Comparison of ENCODE assay signal across 9 cellular contexts in genomic region chr4:5708829-5709680, GRCh38. TPM values are rescaled to one million over a fixed set of nuclear protein-coding genes. Genes with fewer than 3 reads are reported as not detected.
A peak's percentile ranks its signal among the peaks of the same experiment; 100 is the strongest.
DNase-seq lines count a peak whose midpoint lies in the region; ATAC-seq, FAIRE-seq and TF ChIP-seq lines count a peak whose summit lies in the region.
"Had no signal": no experiment of that assay in that cellular context is flagged by ENCODE, and none has a peak within 500 bp of the region (broad histone marks: within the 10 kb centered on the region; RNA-seq: fewer than 3 reads in every experiment).

No MANE protein-coding gene starts in this region.

- 50 to 56% (median 51%) methylated on average over 27 of the region's 27 CpGs for WGBS in stomach, 5 donors

- no peak for ATAC-seq in natural killer cell treated with Interleukin-12 subunit alpha and Interleukin-12 subunit beta and Interleukin-15 and Interleukin-18, amount 100 ng/mL, for 72 hours
- ATAC-seq in activated CD4-positive, CD25-positive, alpha-beta regulatory T cell treated with anti-CD3 and anti-CD28 coated beads, Interleukin-2, amount 50 U/mL, for 24 hours = no peak
- ATAC-seq in GM18868 (IDR thresholded peaks at IDR 0.05; ENCODE audit: unreplicated experiment) = no peak

- H3K9ac ChIP-seq in HUES48 (ENCODE audit: low read depth, low read length) (peak overlapping the region; percentile 46), keratinocyte (ENCODE audit: control insufficient read depth, extremely low read depth, insufficient read depth, low read length) (peak overlapping the region; percentile 85)
- H3K9ac ChIP-seq: SK-N-SH had no signal

- H3K27ac ChIP-seq in HUES48 (ENCODE audit: low read depth, low read length) (peak overlapping the region; percentile 69), keratinocyte (ENCODE audit: control insufficient read depth, insufficient read depth, low read length) (peak overlapping the region; percentile 94), stomach (peak overlapping the region; percentile 45 to 90 (median 83))

- TF ChIP-seq EP300 in stomach (IDR thresholded peaks at IDR 0.05) = no peak

- no peaks in the 10 kb centered on the region for H3K36me3 Mint-ChIP-seq in natural killer cell treated with Interleukin-12 subunit alpha and Interleukin-12 subunit beta and Interleukin-15 and Interleukin-18, amount 100 ng/mL, for 72 hours

- H3K79me2 ChIP-seq in keratinocyte (ENCODE audit: control insufficient read depth, insufficient read depth, low read length) = peaks cover 37% of the 10 kb centered on the region

- DNase-seq in cardiac fibroblast (ENCODE audit: low read depth in 2 of 2) (no peak), keratinocyte (ENCODE audit: low read depth, low spot score) (no peak), stomach (no peak)
- DNase-seq in natural killer cell treated with Interleukin-12 subunit alpha and Interleukin-12 subunit beta and Interleukin-15 and Interleukin-18, amount 100 ng/mL, for 72 hours (ENCODE audit: low spot score) = no peak
- no peak for DNase-seq in activated CD4-positive, CD25-positive, alpha-beta regulatory T cell treated with anti-CD3 and anti-CD28 coated beads, Interleukin-2, amount 50 U/mL, for 72 hours

- H2AFZ ChIP-seq in keratinocyte (ENCODE audit: control insufficient read depth, low read length) = peak overlapping the region; percentile 91

- H3K4me1 ChIP-seq in HUES48 (ENCODE audit: control insufficient read depth, insufficient read depth, low read length) (peaks cover 18% of the 10 kb centered on the region), keratinocyte (ENCODE audit: control insufficient read depth, extremely low read depth, insufficient read depth, low read length) (peaks cover 50% of the 10 kb centered on the region), stomach (peaks cover 27 to 64% (median 56%) of the 10 kb centered on the region in 4 donors)

- dilution Hi-C loops in keratinocyte (cut with MboI; ENCODE audit: extremely low pct_ligation_motif_present, low sequenced_read_pairs) = no loop called here

- H3K9me1 ChIP-seq in keratinocyte (ENCODE audit: control insufficient read depth, extremely low read depth, insufficient read depth, low read length) = no peaks in the 10 kb centered on the region

- H3K4me3 ChIP-seq in HUES48 (ENCODE audit: low read depth, low read length) (peak overlapping the region; percentile 75), cardiac fibroblast (replicated peaks in 1 of 2; ENCODE audit: low read depth in 2 of 2, low read length in 2 of 2) (peak overlapping the region; percentile 67 to 73), keratinocyte (ENCODE audit: control insufficient read depth in 2 of 3, extremely low read depth in 1 of 3, insufficient read depth in 2 of 3, low read depth in 1 of 3, low read length in 3 of 3) (peak overlapping the region; percentile 56 to 76 (median 68)), stomach (peak overlapping the region; percentile 51 to 79 (median 70))

- H3K4me1 Mint-ChIP-seq in natural killer cell treated with Interleukin-12 subunit alpha and Interleukin-12 subunit beta and Interleukin-15 and Interleukin-18, amount 100 ng/mL, for 72 hours (ENCODE audit: low read depth in 2 of 2) = peaks cover 4 to 33% of the 10 kb centered on the region in 2 donors

- TF ChIP-seq CTCF in cardiac fibroblast (IDR thresholded peaks at IDR 0.05; ENCODE audit: low read depth, low read length) = no peak
- no peak for TF ChIP-seq CTCF in keratinocyte (optimal IDR thresholded peaks at IDR 0.05 in 1 of 3, IDR thresholded peaks at IDR 0.05 in 1 of 3, conservative IDR thresholded peaks at IDR 0.05 in 1 of 3; ENCODE audit: extremely low read depth in 1 of 3, insufficient read depth in 2 of 3, low read length in 3 of 3)
- TF ChIP-seq CTCF in stomach (IDR thresholded peaks at IDR 0.05) = no peak

- H3K4me2 ChIP-seq in keratinocyte (ENCODE audit: control insufficient read depth, extremely low read depth, insufficient read depth, low read depth, low read length) = peak overlapping the region; percentile 71
- H3K4me2 ChIP-seq: SK-N-SH had no signal

- no peak for TF ChIP-seq POLR2A in stomach (IDR thresholded peaks at IDR 0.05)

- peaks cover 3% of the 10 kb centered on the region for H4K20me1 ChIP-seq in keratinocyte (ENCODE audit: control insufficient read depth, extremely low read depth, insufficient read depth, low read length)

- H3K9me3 ChIP-seq in HUES48 (ENCODE audit: control insufficient read depth, insufficient read depth, low read length) = no peaks in the 10 kb centered on the region
- H3K9me3 ChIP-seq in keratinocyte (ENCODE audit: control insufficient read depth, low read depth, low read length) = no peaks in the 10 kb centered on the region
- no peaks in the 10 kb centered on the region for H3K9me3 ChIP-seq in stomach
- H3K9me3 ChIP-seq: SK-N-SH had no signal

- no peak overlapping the region for H3K27ac Mint-ChIP-seq in natural killer cell treated with Interleukin-12 subunit alpha and Interleukin-12 subunit beta and Interleukin-15 and Interleukin-18, amount 100 ng/mL, for 72 hours

- H3K27me3 ChIP-seq in HUES48 (ENCODE audit: control insufficient read depth, insufficient read depth, low read length) = peaks cover 35% of the 10 kb centered on the region
- H3K27me3 ChIP-seq in keratinocyte (ENCODE audit: control insufficient read depth, extremely low read depth, insufficient read depth, low read length) = no peaks in the 10 kb centered on the region
- H3K27me3 ChIP-seq in stomach = peaks cover 0 to 38% (median 20%) of the 10 kb centered on the region in 3 donors

- no peak for FAIRE-seq in keratinocyte (lab: Jason Lieb, UNC)

- H3K27me3 Mint-ChIP-seq in natural killer cell treated with Interleukin-12 subunit alpha and Interleukin-12 subunit beta and Interleukin-15 and Interleukin-18, amount 100 ng/mL, for 72 hours = peaks cover 36 to 38% of the 10 kb centered on the region in 2 donors

- H3K9me3 Mint-ChIP-seq in natural killer cell treated with Interleukin-12 subunit alpha and Interleukin-12 subunit beta and Interleukin-15 and Interleukin-18, amount 100 ng/mL, for 72 hours = no peaks in the 10 kb centered on the region

- intact Hi-C loops in stomach (cut with DNase I; ENCODE audit: low total_unique reads) = no loop called here

- H3K36me3 ChIP-seq in HUES48 (ENCODE audit: control insufficient read depth, insufficient read depth, low read length) = peaks cover 4% of the 10 kb centered on the region; the same call in 1 of the 2 replicates
- peaks cover 0 to 6% of the 10 kb centered on the region in 2 experiments for H3K36me3 ChIP-seq in keratinocyte (ENCODE audit: control insufficient read depth in 2 of 2, extremely low read depth in 1 of 2, insufficient read depth in 2 of 2, low read length in 2 of 2)
- H3K36me3 ChIP-seq in stomach = peaks cover 0 to 10% (median 0%) of the 10 kb centered on the region in 4 donors

- no peak overlapping the region for H3K4me3 Mint-ChIP-seq in natural killer cell treated with Interleukin-12 subunit alpha and Interleukin-12 subunit beta and Interleukin-15 and Interleukin-18, amount 100 ng/mL, for 72 hours

RNA-seq across cellular contexts. Expression of gene EVC2, which starts 0.7 kb away (rescaled TPM):
- polyA plus RNA-seq in keratinocyte (1.1 to 1.7 TPM (median 1.1 TPM) in 3 replicates), stomach (1 to 10 TPM in 2 of 3 donors, under 1 TPM in 1; 0.76 to 1.4 (median 1.1) TPM)
- 4.2 TPM for polyA plus RNA-seq in keratinocyte (2011; ENCODE audit: low read depth)
- polyA plus RNA-seq in keratinocyte (2011; cell fraction: cytosol; rRNA removed) = 0.68 and 1.1 TPM in 2 replicates
- polyA plus RNA-seq in keratinocyte (2011; cell fraction: nucleus; rRNA removed) = 5.5 and 6.3 TPM in 2 replicates
- 1.8 and 3.7 TPM in 2 replicates for polyA plus RNA-seq in keratinocyte (2012; ENCODE audit: low replicate concordance)
- 4.0 to 5.0 TPM (median 4.3 TPM) in 3 replicates for polyA minus RNA-seq in keratinocyte
- polyA minus RNA-seq in keratinocyte (2011; cell fraction: cytosol; rRNA and poly(A)+ RNA removed) = 2.3 TPM
- polyA minus RNA-seq in keratinocyte (2011; cell fraction: nucleus; rRNA and poly(A)+ RNA removed) = 4.7 and 9.3 TPM in 2 replicates
- 10 to 100 TPM in 3 of 5 donors, 1 to 10 TPM in 2; 3.9 to 11.7 (median 10.3) TPM for total RNA-seq in stomach
- total RNA-seq in natural killer cell treated with Interleukin-12 subunit alpha and Interleukin-12 subunit beta and Interleukin-15 and Interleukin-18, amount 100 ng/mL, for 72 hours = 1 to 10 TPM in 1 of 2 donors, under 1 TPM in 1; 0.12 to 4.4 TPM
- polyA plus RNA-seq: SK-N-SH had no signal

RNA-seq across cellular contexts. Expression of gene EVC, which starts 1.9 kb away (rescaled TPM):
- polyA plus RNA-seq in keratinocyte (6.5 to 7.3 TPM (median 7.1 TPM) in 3 replicates), stomach (1 to 10 TPM; 1.5 to 2.8 (median 2.1) TPM)
- 3.8 TPM for polyA plus RNA-seq in keratinocyte (2011; ENCODE audit: low read depth)
- polyA plus RNA-seq in keratinocyte (2011; cell fraction: cytosol; rRNA removed) = 5.3 and 7.7 TPM in 2 replicates
- 23.8 and 31.2 TPM in 2 replicates for polyA plus RNA-seq in keratinocyte (2011; cell fraction: nucleus; rRNA removed)
- polyA plus RNA-seq in keratinocyte (2012; ENCODE audit: low replicate concordance) = 4.2 and 16.1 TPM in 2 replicates
- polyA minus RNA-seq in keratinocyte = 10.2 to 23.4 TPM (median 15.7 TPM) in 3 replicates
- polyA minus RNA-seq in keratinocyte (2011; cell fraction: cytosol; rRNA and poly(A)+ RNA removed) = 30.5 TPM
- 31.4 and 40.2 TPM in 2 replicates for polyA minus RNA-seq in keratinocyte (2011; cell fraction: nucleus; rRNA and poly(A)+ RNA removed)
- total RNA-seq in stomach = 100 to 1,000 TPM in 1 of 5 donors, 10 to 100 TPM in 3, 1 to 10 TPM in 1; 7.0 to 346 (median 18.7) TPM
- total RNA-seq in natural killer cell treated with Interleukin-12 subunit alpha and Interleukin-12 subunit beta and Interleukin-15 and Interleukin-18, amount 100 ng/mL, for 72 hours = 1 to 10 TPM in 1 of 2 donors, not detected in 1; 7.2 TPM
